In genomic region chr9:88143179-88143578, GRCh38 we compare ENCODE assay signal across 21 cellular contexts. TPM values are rescaled to one million over a fixed set of nuclear protein-coding genes. Genes with fewer than 3 reads are reported as not detected.
A peak's percentile ranks its signal among the peaks of the same experiment; 100 is the strongest.
DNase-seq lines count a peak whose midpoint lies in the region; FAIRE-seq and TF ChIP-seq lines count a peak whose summit lies in the region.
"Had no signal": no experiment of that assay in that cellular context is flagged by ENCODE, and none has a peak within 500 bp of the region (broad histone marks: within the 10 kb centered on the region; RNA-seq: fewer than 3 reads in every experiment).

No MANE protein-coding gene starts in this region.

- POLR2A ChIA-PET in HEK293 (lab: Yijun Ruan, JAX): no interaction called here

- H3K4me1 ChIP-seq in HEK293 (ENCODE audit: control insufficient read depth, insufficient read depth, low read length): no peaks in the 10 kb centered on the region
- H3K4me1 ChIP-seq: HAP-1 had no signal

- no peak overlapping the region for H3K27ac ChIP-seq in HEK293 (ENCODE audit: extremely low read depth, low read depth, low read length)
- H3K27ac ChIP-seq: HL-60 had no signal

- DNase-seq in NCI-H345 treated with DMSO at 0.1 percent for 48 hours (lab: John Stamatoyannopoulos, UW; ENCODE audit: unreplicated experiment) (peak; percentile 4), RCC 7860 (ENCODE audit: low spot score) (peak; percentile 1), globus pallidus (ENCODE audit: low spot score) (no peak), AG20443 (ENCODE audit: low spot score) (no peak), activated gamma-delta T cell treated with Interleukin-2 at 50 U/mL for 16 hours (no peak), H7 (no peak)
- DNase-seq: ACHN; C1 segment of cervical spinal cord; Calu3; CD4-positive, alpha-beta T cell; DMS 273 treated with DMSO at 0.1 percent for 48 hours; DMS79 treated with DMSO at 0.1 percent for 48 hours; HFFc6 had no signal

- no peaks in the 10 kb centered on the region for H3K9me3 ChIP-seq in HEK293 (ENCODE audit: control insufficient read depth, insufficient read depth, low read depth, low read length)
- H3K9me3 ChIP-seq: HAP-1 had no signal

- H3K36me3 ChIP-seq in HEK293 (ENCODE audit: control insufficient read depth in 2 of 2, insufficient read depth in 1 of 2, low read length in 2 of 2): no peaks in the 10 kb centered on the region
- no peaks in the 10 kb centered on the region for H3K36me3 ChIP-seq in H7 (replicated peaks; ENCODE audit: control insufficient read depth, insufficient read depth, low read length)
- H3K36me3 ChIP-seq: HAP-1 had no signal

- CTCF ChIA-PET in HEK293 (lab: Yijun Ruan, JAX): no interaction called here

- no peak overlapping the region for H3K4me3 ChIP-seq in HEK293 (ENCODE audit: low read depth, low read length)
- H3K4me3 ChIP-seq in H7 (ENCODE audit: insufficient read depth, low read depth, low read length): no peak overlapping the region
- H3K4me3 ChIP-seq: GM23338, HAP-1 had no signal

- FAIRE-seq in RCC 7860 (lab: Jason Lieb, UNC) (no peak), islet of Langerhans (lab: Jason Lieb, UNC) (peak; percentile 53)
- FAIRE-seq: GM12891 had no signal

- TF ChIP-seq CTCF in HEK293 (tag by site-specific recombination; IDR thresholded peaks at IDR 0.05): no peak

- no peaks in the 10 kb centered on the region for H3K27me3 ChIP-seq in H7 (ENCODE audit: control insufficient read depth, insufficient read depth, low read length)

TF ChIP-seq in HEK293, 187 proteins besides CTCF, POLR2A, EP300 and RAD21 (continues in another document):
- no peak for TF ChIP-seq ZNF274 (IDR thresholded peaks at IDR 0.05; ENCODE audit: low read length)
- no peak for TF ChIP-seq ZNF274 (tag by site-specific recombination; IDR thresholded peaks at IDR 0.05; ENCODE audit: borderline replicate concordance)
- TF ChIP-seq ZNF350 (tag by site-specific recombination; IDR thresholded peaks at IDR 0.05): no peak
- no peak for TF ChIP-seq ZNF214 (tag by site-specific recombination; IDR thresholded peaks at IDR 0.05; ENCODE audit: borderline replicate concordance)
- no peak for TF ChIP-seq HOXD13 (CRISPR knock-in tag; IDR thresholded peaks at IDR 0.05; ENCODE audit: borderline replicate concordance)
- TF ChIP-seq PRDM4 (tag by site-specific recombination; IDR thresholded peaks at IDR 0.05): no peak
- TF ChIP-seq ZNF133 (tag by site-specific recombination; IDR thresholded peaks at IDR 0.05): no peak
- no peak for TF ChIP-seq ZNF660 (tag by site-specific recombination; IDR thresholded peaks at IDR 0.05)
- TF ChIP-seq AEBP2 (tag by site-specific recombination; IDR thresholded peaks at IDR 0.05; ENCODE audit: borderline replicate concordance): no peak
- no peak for TF ChIP-seq REST (tag by site-specific recombination; IDR thresholded peaks at IDR 0.05)
- TF ChIP-seq ZNF600 (tag by site-specific recombination; IDR thresholded peaks at IDR 0.05): no peak
- no peak for TF ChIP-seq PRDM6 (tag by site-specific recombination; IDR thresholded peaks at IDR 0.05)
- TF ChIP-seq ATF2 (tag by site-specific recombination; IDR thresholded peaks at IDR 0.05; ENCODE audit: low read depth): peak; percentile 57; the same call in 1 of the 2 replicates
- TF ChIP-seq ZBTB44 (tag by site-specific recombination; IDR thresholded peaks at IDR 0.05): no peak
- TF ChIP-seq SETDB1 (IDR thresholded peaks at IDR 0.05; ENCODE audit: insufficient read length, low read length): peak; percentile 54
- TF ChIP-seq ZNF24 (tag by site-specific recombination; IDR thresholded peaks at IDR 0.05): no peak

RNA-seq across cellular contexts. Expression of gene SPATA31C2, which starts 4.9 kb away (rescaled TPM):
- 0.14 TPM in 1 of 2 replicates, not detected in the other for total RNA-seq in H7 (2014; rRNA removed; shearing (Covaris generic))
- total RNA-seq: A172; B cell; Calu3; CD4-positive, alpha-beta T cell; HFFc6 had no signal

Comparison
In these comparisons a context has a peak if more than half of its experiments do, and no peak if none do; other contexts are left out.
1. DNase-seq: peak in NCI-H345 treated with DMSO at 0.1 percent for 48 hours (single experiment) and RCC 7860 (single experiment); none in globus pallidus (single experiment), AG20443 (single experiment), activated gamma-delta T cell treated with Interleukin-2 at 50 U/mL for 16 hours (single experiment) and H7 (single experiment).